1 cellular context compared by ENCODE assay signal in the genomic region with DNA sequence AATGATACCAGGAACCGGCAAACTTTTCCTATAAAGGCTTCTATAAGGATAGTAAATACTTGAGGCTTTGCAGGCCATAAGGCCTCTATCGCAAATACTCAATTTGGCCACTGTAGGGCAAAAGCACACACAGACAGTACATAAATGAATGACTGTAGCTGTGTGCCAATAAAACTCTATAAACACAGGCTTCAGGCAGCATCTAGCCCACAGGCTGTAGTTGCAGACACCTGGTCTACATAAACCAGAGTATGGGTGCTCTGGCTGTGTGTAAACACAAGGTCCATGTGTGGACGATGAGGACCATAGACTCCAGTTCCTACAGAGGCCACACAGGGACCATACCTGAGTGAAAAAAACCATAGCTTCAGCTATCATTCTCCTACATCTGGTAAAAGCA.
TF ChIP-seq lines count a peak whose summit lies in the region.

No MANE protein-coding gene starts in this region.

TF ChIP-seq in SK-N-SH, 30 proteins besides CTCF, POLR2A, EP300 and RAD21 (continued from another document):
- TF ChIP-seq, protein P1, sequence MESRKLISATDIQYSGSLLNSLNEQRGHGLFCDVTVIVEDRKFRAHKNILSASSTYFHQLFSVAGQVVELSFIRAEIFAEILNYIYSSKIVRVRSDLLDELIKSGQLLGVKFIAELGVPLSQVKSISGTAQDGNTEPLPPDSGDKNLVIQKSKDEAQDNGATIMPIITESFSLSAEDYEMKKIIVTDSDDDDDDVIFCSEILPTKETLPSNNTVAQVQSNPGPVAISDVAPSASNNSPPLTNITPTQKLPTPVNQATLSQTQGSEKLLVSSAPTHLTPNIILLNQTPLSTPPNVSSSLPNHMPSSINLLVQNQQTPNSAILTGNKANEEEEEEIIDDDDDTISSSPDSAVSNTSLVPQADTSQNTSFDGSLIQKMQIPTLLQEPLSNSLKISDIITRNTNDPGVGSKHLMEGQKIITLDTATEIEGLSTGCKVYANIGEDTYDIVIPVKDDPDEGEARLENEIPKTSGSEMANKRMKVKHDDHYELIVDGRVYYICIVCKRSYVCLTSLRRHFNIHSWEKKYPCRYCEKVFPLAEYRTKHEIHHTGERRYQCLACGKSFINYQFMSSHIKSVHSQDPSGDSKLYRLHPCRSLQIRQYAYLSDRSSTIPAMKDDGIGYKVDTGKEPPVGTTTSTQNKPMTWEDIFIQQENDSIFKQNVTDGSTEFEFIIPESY (IDR thresholded peaks at IDR 0.05; ENCODE audit: borderline replicate concordance, low read depth) = no peak
- no peak for TF ChIP-seq ELF1 (IDR thresholded peaks at IDR 0.05)
- no peak for TF ChIP-seq USF2 (IDR thresholded peaks at IDR 0.05; ENCODE audit: borderline replicate concordance, low read depth, low read length)
- TF ChIP-seq EZH2phosphoT487 (IDR thresholded peaks at IDR 0.05; ENCODE audit: borderline replicate concordance, low read depth) = no peak
- TF ChIP-seq SIN3A (IDR thresholded peaks at IDR 0.05; ENCODE audit: borderline replicate concordance, low read depth, low read length) = no peak
- TF ChIP-seq FOSL2 (IDR thresholded peaks at IDR 0.05; ENCODE audit: borderline replicate concordance, low read depth) = no peak
- TF ChIP-seq MXI1 (IDR thresholded peaks at IDR 0.05; ENCODE audit: low read depth, low read length) = no peak; the same call in 1 of the 2 replicates
- no peak for TF ChIP-seq POLR2AphosphoS5 (IDR thresholded peaks at IDR 0.05; ENCODE audit: low read depth, low read length)
- no peak for TF ChIP-seq JUND (IDR thresholded peaks at IDR 0.05)
- TF ChIP-seq, protein P2, sequence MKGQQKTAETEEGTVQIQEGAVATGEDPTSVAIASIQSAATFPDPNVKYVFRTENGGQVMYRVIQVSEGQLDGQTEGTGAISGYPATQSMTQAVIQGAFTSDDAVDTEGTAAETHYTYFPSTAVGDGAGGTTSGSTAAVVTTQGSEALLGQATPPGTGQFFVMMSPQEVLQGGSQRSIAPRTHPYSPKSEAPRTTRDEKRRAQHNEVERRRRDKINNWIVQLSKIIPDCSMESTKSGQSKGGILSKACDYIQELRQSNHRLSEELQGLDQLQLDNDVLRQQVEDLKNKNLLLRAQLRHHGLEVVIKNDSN (IDR thresholded peaks at IDR 0.05; ENCODE audit: borderline replicate concordance, low read depth) = no peak
- TF ChIP-seq TAF1 (IDR thresholded peaks at IDR 0.05; ENCODE audit: borderline replicate concordance, low read depth, low read length) = no peak
- no peak for TF ChIP-seq FOXM1 (IDR thresholded peaks at IDR 0.05; ENCODE audit: low read depth)
- TF ChIP-seq MEF2A (IDR thresholded peaks at IDR 0.05; ENCODE audit: borderline replicate concordance, low read depth) = no peak
- no peak for TF ChIP-seq GABPA (IDR thresholded peaks at IDR 0.05; ENCODE audit: low read depth)
- no peak for TF ChIP-seq TEAD4 (IDR thresholded peaks at IDR 0.05; ENCODE audit: borderline replicate concordance, insufficient read depth)
- peak; percentile 70; the same call in 1 of the 2 replicates for TF ChIP-seq FOXJ3 (CRISPR knock-in tag; IDR thresholded peaks at IDR 0.05)
- TF ChIP-seq CHD2 (IDR thresholded peaks at IDR 0.05; ENCODE audit: low read length, partially characterized antibody) = no peak
- TF ChIP-seq NFIC (IDR thresholded peaks at IDR 0.05; ENCODE audit: borderline replicate concordance) = no peak
- no peak for TF ChIP-seq GATA2 (CRISPR knock-in tag; IDR thresholded peaks at IDR 0.05)
- no peak for TF ChIP-seq RFX5 (IDR thresholded peaks at IDR 0.05; ENCODE audit: low read length)
- TF ChIP-seq TCF12 (IDR thresholded peaks at IDR 0.05) = 0 out of 2 replicates have a peak, but pooled peaks have one; percentile 3
